25 cellular contexts compared by ENCODE assay signal in genomic region chr6:151548201-151548600, GRCh38. TPM values are rescaled to one million over a fixed set of nuclear protein-coding genes. Genes with fewer than 3 reads are reported as not detected.
A peak's percentile ranks its signal among the peaks of the same experiment; 100 is the strongest.
DNase-seq lines count a peak whose midpoint lies in the region; ATAC-seq, FAIRE-seq and TF ChIP-seq lines count a peak whose summit lies in the region.
"Had no signal": no experiment of that assay in that cellular context is flagged by ENCODE, and none has a peak within 500 bp of the region (broad histone marks: within the 10 kb centered on the region; RNA-seq: fewer than 3 reads in every experiment).

No MANE protein-coding gene starts in this region.

- no peaks in the 10 kb centered on the region for H3K79me2 ChIP-seq in H1 (ENCODE audit: control insufficient read depth in 1 of 2, insufficient read depth in 2 of 2, low read length in 2 of 2)

- no peak overlapping the region for H3K9ac ChIP-seq in H1 (replicated peaks in 1 of 4; ENCODE audit: extremely low read depth in 1 of 4, low read depth in 3 of 4, low read length in 3 of 4)
- H3K9ac ChIP-seq in liver (ENCODE audit: low read depth in 1 of 2, low read length in 2 of 2), result no peak overlapping the region
- H3K9ac ChIP-seq: BLaER1 treated with 17β-estradiol and CSF1 and Interleukin-3, amounts not matched to agents 10 nM and 100 nM had no signal

- no peak overlapping the region for H3K56ac ChIP-seq in H1 (replicated peaks; ENCODE audit: insufficient read length, low read depth, low read length)

- TF ChIP-seq EP300 in Ishikawa (IDR thresholded peaks at IDR 0.05; ENCODE audit: borderline replicate concordance) (no peak), H1 (IDR thresholded peaks at IDR 0.05; ENCODE audit: borderline replicate concordance in 1 of 2, low read depth in 2 of 2, low read length in 2 of 2) (no peak)

- TF ChIP-seq RAD21 in Ishikawa (IDR thresholded peaks at IDR 0.05; ENCODE audit: low read depth) (peak; percentile 7; the same call in 1 of the 2 replicates), H1 (IDR thresholded peaks at IDR 0.05 in 1 of 2, conservative IDR thresholded peaks at IDR 0.05 in 1 of 2; ENCODE audit: low read depth in 2 of 2, low read length in 2 of 2) (no peak), liver (IDR thresholded peaks at IDR 0.05) (peak; percentile 75 to 86)

- H2AK5ac ChIP-seq in H1 (ENCODE audit: low read depth, low read length), result no peak overlapping the region

- H2AFZ ChIP-seq in H1 (ENCODE audit: low read length), result no peak overlapping the region
- H2AFZ ChIP-seq: GM23338 had no signal

- CTCF ChIA-PET in H1 (lab: Charles Lee; ENCODE audit: partially characterized antibody), result no interaction called here

- POLR2A ChIA-PET in H1 (lab: Charles Lee; ENCODE audit: partially characterized antibody), result no interaction called here

- TF ChIP-seq CTCF in H1 (IDR thresholded peaks at IDR 0.05; ENCODE audit: control extremely low read depth in 1 of 3, insufficient read depth in 1 of 3, low read depth in 1 of 3, low read length in 3 of 3) (no peak), liver (IDR thresholded peaks at IDR 0.05; ENCODE audit: low read depth, low read length, missing input control) (peak; percentile 37)

- H3K27me3 ChIP-seq in H1 (replicated peaks in 1 of 4; ENCODE audit: control insufficient read depth in 3 of 4, extremely low read depth in 1 of 4, insufficient read depth in 3 of 4, low read length in 3 of 4) (no peaks in the 10 kb centered on the region), liver (ENCODE audit: control insufficient read depth in 4 of 4, insufficient read depth in 4 of 4, low read length in 3 of 4) (no peaks in the 10 kb centered on the region)
- H3K27me3 ChIP-seq: BE2C; BLaER1 treated with 17β-estradiol and CSF1 and Interleukin-3, amounts not matched to agents 10 nM and 100 nM had no signal

- H3K27ac ChIP-seq in H1 (ENCODE audit: low read depth, low read length) (no peak overlapping the region), liver (ENCODE audit: low read depth in 1 of 2, low read length in 2 of 2) (no peak overlapping the region)
- H3K27ac ChIP-seq: A549; BLaER1 treated with 17β-estradiol and CSF1 and Interleukin-3, amounts not matched to agents 10 nM and 100 nM had no signal

- no peak overlapping the region for H2BK20ac ChIP-seq in H1 (ENCODE audit: low read length)

- no peaks in the 10 kb centered on the region; a peak in 1 of 4 replicates for H3K9me3 ChIP-seq in H1 (ENCODE audit: insufficient read depth in 2 of 2, low read depth in 1 of 2, low read length in 1 of 2)
- H3K9me3 ChIP-seq in liver (ENCODE audit: control insufficient read depth in 4 of 4, low read length in 3 of 4), result no peaks in the 10 kb centered on the region
- H3K9me3 ChIP-seq: A549, BE2C, HAP-1 had no signal

- no peak overlapping the region for H3K4me2 ChIP-seq in H1 (ENCODE audit: insufficient read depth in 1 of 2, low read depth in 2 of 2, low read length in 2 of 2)
- H3K4me2 ChIP-seq: A549; BLaER1 treated with 17β-estradiol and CSF1 and Interleukin-3, amounts not matched to agents 10 nM and 100 nM; GM23338 had no signal

- H4K8ac ChIP-seq in H1 (ENCODE audit: extremely low read depth, insufficient read depth, low read length), result no peak overlapping the region

- H3K4me3 ChIP-seq in H1 (ENCODE audit: extremely low read depth in 1 of 4, insufficient read depth in 2 of 4, low read depth in 3 of 4, low read length in 4 of 4), result no peak overlapping the region
- H3K4me3 ChIP-seq in liver (ENCODE audit: low read depth in 1 of 3, low read length in 3 of 3), result no peak overlapping the region
- H3K4me3 ChIP-seq: A549; BLaER1 treated with 17β-estradiol and CSF1 and Interleukin-3, amounts not matched to agents 10 nM and 100 nM; GM12878; GM23338; HAP-1 had no signal

- no peak for ATAC-seq in HG03175 (IDR thresholded peaks at IDR 0.05; ENCODE audit: unreplicated experiment)
- ATAC-seq: A549, GM12878, GM23338 had no signal

- no peak overlapping the region for H2BK5ac ChIP-seq in H1 (ENCODE audit: low read depth, low read length)

- no peak overlapping the region for H3K18ac ChIP-seq in H1 (ENCODE audit: extremely low read depth, low read length)

- H2BK15ac ChIP-seq in H1 (ENCODE audit: low read length), result no peak overlapping the region

- no peak for DNase-seq in H1 (ENCODE audit: low read depth in 1 of 2, low spot score in 2 of 2)
- no peak for DNase-seq in medulla oblongata (ENCODE audit: extremely low spot score)
- no peak for DNase-seq in urothelium cell line (ENCODE audit: low spot score)
- DNase-seq: 8988T; ACHN; AML-193; BE2C; CD4-positive, alpha-beta T cell; CD8-positive, alpha-beta memory T cell; DMS 273 treated with DMSO at 0.1 percent for 48 hours; DMS79; EL; GDM1; HFFc6 had no signal

- no peak for TF ChIP-seq POLR2A in H1 (IDR thresholded peaks at IDR 0.05; ENCODE audit: control extremely low read depth in 1 of 2, low read depth in 2 of 2, low read length in 2 of 2)

- H4K20me1 ChIP-seq in H1 (replicated peaks in 1 of 2; ENCODE audit: control insufficient read depth in 1 of 2, insufficient read depth in 2 of 2, low read length in 2 of 2), result no peaks in the 10 kb centered on the region
- H4K20me1 ChIP-seq: BLaER1 treated with 17β-estradiol and CSF1 and Interleukin-3, amounts not matched to agents 10 nM and 100 nM had no signal

- FAIRE-seq in H1 (lab: Jason Lieb, UNC), result no peak
- FAIRE-seq in urothelium cell line (lab: Jason Lieb, UNC), result no peak
- FAIRE-seq: A549, D721Med, GM12878, GM19239, H54 had no signal

- H3K36me3 ChIP-seq in H1 (ENCODE audit: control insufficient read depth in 2 of 4, insufficient read depth in 4 of 4, low read length in 3 of 4) (no peaks in the 10 kb centered on the region), liver (ENCODE audit: control insufficient read depth in 4 of 4, insufficient read depth in 3 of 4, low read depth in 1 of 4, low read length in 3 of 4) (no peaks in the 10 kb centered on the region)
- H3K36me3 ChIP-seq: BE2C; BLaER1 treated with 17β-estradiol and CSF1 and Interleukin-3, amounts not matched to agents 10 nM and 100 nM; HAP-1 had no signal

- no peaks in the 10 kb centered on the region for H3K23me2 ChIP-seq in H1 (ENCODE audit: low read depth, low read length)

- H4K5ac ChIP-seq in H1 (ENCODE audit: insufficient read length, low read depth, low read length), result no peak overlapping the region

- H3K4me1 ChIP-seq in H1 (replicated peaks in 1 of 4; ENCODE audit: control insufficient read depth in 3 of 4, insufficient read depth in 4 of 4, low read length in 3 of 4), result no peaks in the 10 kb centered on the region
- peaks cover 3 to 13% (median 8%) of the 10 kb centered on the region in 4 donors for H3K4me1 ChIP-seq in liver (ENCODE audit: control insufficient read depth in 4 of 4, insufficient read depth in 4 of 4, low read length in 3 of 4)
- H3K4me1 ChIP-seq: A549, BE2C, HAP-1 had no signal

- no peak overlapping the region for H2BK120ac ChIP-seq in H1 (replicated peaks; ENCODE audit: low read depth, low read length)

- no peaks in the 10 kb centered on the region for H3K79me1 ChIP-seq in H1 (ENCODE audit: low read depth, low read length)

- H3K4ac ChIP-seq in H1 (replicated peaks; ENCODE audit: insufficient read length, low read depth, low read length), result peak overlapping the region; percentile 53

- H2BK12ac ChIP-seq in H1 (ENCODE audit: low read depth, low read length), result no peak overlapping the region

- 90% methylated on average over 5 of the region's 5 CpGs; no CpG with 5 or more reads in 1 of the 2 experiments for WGBS in H1 (ENCODE audit: extremely low coverage in 1 of 2, insufficient coverage in 1 of 2, insufficient read length in 1 of 2, insufficient replicate concordance in 2 of 2, low coverage in 1 of 2, low lambda C conversion rate in 2 of 2, missing lambda C conversion rate in 1 of 2), 2 experiments
- WGBS in liver, result 51% methylated on average over 5 of the region's 5 CpGs

- H4K91ac ChIP-seq in H1 (replicated peaks; ENCODE audit: insufficient read length, low read length), result no peak overlapping the region

- no peak overlapping the region for H3K14ac ChIP-seq in H1 (ENCODE audit: insufficient read length)

- H3K23ac ChIP-seq in H1 (ENCODE audit: insufficient read length), result no peak overlapping the region

TF ChIP-seq in Ishikawa, 13 proteins besides CTCF, POLR2A, EP300 and RAD21 (continues in another document):
- TF ChIP-seq EGR1 (IDR thresholded peaks at IDR 0.05), result no peak
- TF ChIP-seq TCF12 (IDR thresholded peaks at IDR 0.05; ENCODE audit: low read depth), result no peak
- TF ChIP-seq ZBTB7A (IDR thresholded peaks at IDR 0.05; ENCODE audit: low read depth), result no peak

TF ChIP-seq in H1, 55 proteins besides CTCF, POLR2A, EP300 and RAD21 (continues in another document):
- TF ChIP-seq HDAC2 (IDR thresholded peaks at IDR 0.05; ENCODE audit: borderline replicate concordance in 1 of 2, low read depth in 2 of 2, low read length in 2 of 2) (no peak), RXRA (IDR thresholded peaks at IDR 0.05; ENCODE audit: insufficient read depth, low read depth, low read length) (no peak), RBBP5 (IDR thresholded peaks at IDR 0.05; ENCODE audit: borderline replicate concordance, low read depth, low read length) (no peak), PHF8 (conservative IDR thresholded peaks at IDR 0.05; ENCODE audit: low read depth, low read length) (no peak), POU5F1 (IDR thresholded peaks at IDR 0.05; ENCODE audit: low read depth, low read length) (no peak)

TF ChIP-seq in liver, 16 proteins besides CTCF, POLR2A, EP300 and RAD21 (continues in another document):
- no peak for TF ChIP-seq JUND (IDR thresholded peaks at IDR 0.05)
- TF ChIP-seq ATF3 (IDR thresholded peaks at IDR 0.05), result no peak
- TF ChIP-seq SP1 (IDR thresholded peaks at IDR 0.05), result no peak
- TF ChIP-seq HNF4G (IDR thresholded peaks at IDR 0.05), result no peak

RNA-seq across cellular contexts. Expression of gene CCDC170, which starts 54.4 kb away (rescaled TPM):
- 0.09 TPM in 1 of 2 replicates, not detected in the other for total RNA-seq in H1 (2021; fragmentation: NEBNext Ultra II Directional; extraction: Animal tissue kit (Norgen Biotek cat#: 25700))
- polyA plus RNA-seq in H1 (2011; rRNA removed) (0.03 and 0.06 TPM in 2 replicates), liver (under 1 TPM; 0.38 to 0.53 TPM)
- polyA plus RNA-seq in H1 (2011; cell fraction: cytosol; rRNA removed), result 0.09 TPM
- polyA plus RNA-seq in H1 (2011; cell fraction: nucleus; rRNA removed), result 0.06 TPM
- polyA plus RNA-seq in H1 (2012, experiment 1 of 2), result 0.11 to 0.39 TPM (median 0.13 TPM) in 4 replicates
- not detected for polyA plus RNA-seq in H1 (2012, experiment 2 of 2)
- 0.36 TPM for polyA plus RNA-seq in H1 (2013, experiment 1 of 2)
- polyA plus RNA-seq in H1 (2013, experiment 2 of 2), result 0.37 TPM
- polyA minus RNA-seq in H1 (2011; rRNA and poly(A)+ RNA removed), result 0.13 and 0.22 TPM in 2 replicates
- not detected for polyA minus RNA-seq in H1 (2011; cell fraction: cytosol; rRNA and poly(A)+ RNA removed)
- polyA minus RNA-seq in H1 (2011; cell fraction: nucleus; rRNA and poly(A)+ RNA removed), result 0.30 TPM
- total RNA-seq in liver, result under 1 TPM; 0.37 to 0.59 TPM
- total RNA-seq: CD4-positive, alpha-beta T cell; CD8-positive, alpha-beta memory T cell; GM12878; GM23338 had no signal
- polyA plus RNA-seq: CD8-positive, alpha-beta memory T cell; GM12878 had no signal
